9 cellular contexts compared by ENCODE assay signal in the genomic region with DNA sequence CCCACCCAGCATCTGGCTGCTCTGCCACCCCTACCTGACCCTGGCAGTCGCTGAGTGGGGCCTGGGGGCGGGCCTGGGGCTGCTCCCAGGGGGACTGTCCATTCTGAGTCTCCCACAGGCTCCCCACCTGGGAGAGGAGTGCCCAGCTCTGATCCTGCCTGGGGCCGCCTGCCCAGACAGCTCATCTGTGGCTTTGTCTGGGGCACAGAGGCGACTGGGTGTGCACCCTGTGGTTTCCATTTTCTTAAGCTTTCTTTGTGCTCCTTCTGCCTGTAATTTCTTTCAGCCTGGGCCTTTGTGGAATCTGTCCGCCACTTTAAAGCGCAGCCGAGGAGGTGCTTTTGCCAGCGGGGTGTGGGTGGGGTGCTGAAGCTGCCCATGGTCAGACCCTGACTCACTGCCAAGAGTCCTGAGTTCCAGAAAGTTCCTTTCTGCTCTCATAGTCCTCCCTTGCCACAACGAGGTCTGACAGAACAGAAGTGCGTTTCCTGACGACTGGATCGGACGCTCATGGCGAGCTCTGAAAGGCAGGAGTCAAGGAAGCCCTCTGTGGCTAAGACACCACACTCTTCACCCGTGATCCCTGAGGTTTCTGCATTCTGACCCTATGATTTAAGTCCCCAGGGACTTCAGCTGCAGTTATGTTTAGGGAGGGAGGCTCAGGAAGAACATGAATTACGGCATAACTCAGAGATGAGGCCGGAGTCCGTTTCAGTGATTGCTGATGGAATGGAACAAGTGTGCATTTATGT.
A peak's percentile ranks its signal among the peaks of the same experiment; 100 is the strongest.
DNase-seq lines count a peak whose midpoint lies in the region; ATAC-seq and TF ChIP-seq lines count a peak whose summit lies in the region.
"Had no signal": no experiment of that assay in that cellular context is flagged by ENCODE, and none has a peak within 500 bp of the region (broad histone marks: within the 10 kb centered on the region; RNA-seq: fewer than 3 reads in every experiment).

No MANE protein-coding gene starts in this region.

- POLR2A ChIA-PET in HEK293 (lab: Yijun Ruan, JAX) (interaction anchor here (0.5 kb wide), 1 partner anchor 938 kb away, joined by 4 read pairs; no protein-coding TSS in a partner anchor), WTC11 (lab: Charles Lee) (no interaction called here)

- TF ChIP-seq CTCF in HEK293 (tag by site-specific recombination; IDR thresholded peaks at IDR 0.05) (no peak), WTC11 (IDR thresholded peaks at IDR 0.05) (no peak)

- H3K4me3 Mint-ChIP-seq in WTC11 = no peak overlapping the region

- no peaks in the 10 kb centered on the region for H3K27me3 Mint-ChIP-seq in WTC11 (ENCODE audit: low read depth)

- CTCF ChIA-PET in HEK293 (lab: Yijun Ruan, JAX) = interaction anchor here (0.7 to 1.5 kb wide), 6 partner anchors 35 to 320 kb away, joined by 3 to 6 read pairs (median 3); no protein-coding TSS in a partner anchor
- CTCF ChIA-PET in WTC11 (lab: Charles Lee) = interaction anchor here (0.6 to 1.8 kb wide), 12 partner anchors 10 to 1085 kb away, joined by 3 to 12 read pairs (median 4); no protein-coding TSS in a partner anchor

- no peak overlapping the region for H3K4me3 ChIP-seq in HEK293 (ENCODE audit: low read depth, low read length)
- no peak overlapping the region for H3K4me3 ChIP-seq in right cardiac atrium (ENCODE audit: low read length)

- H3K36me3 Mint-ChIP-seq in WTC11 = no peaks in the 10 kb centered on the region

- H3K27ac ChIP-seq in HEK293 (ENCODE audit: extremely low read depth, low read depth, low read length) (no peak overlapping the region), right cardiac atrium (ENCODE audit: low read length) (no peak overlapping the region)

- ATAC-seq in WTC11 (peak; percentile 43), right cardiac atrium (peak; percentile 6 to 12), GM21367 (IDR thresholded peaks at IDR 0.05; ENCODE audit: unreplicated experiment) (no peak), GM21528 (IDR thresholded peaks at IDR 0.05; ENCODE audit: low FRiP score, unreplicated experiment) (no peak)

- no peak for DNase-seq in WTC11 (ENCODE audit: low spot score)
- peak in 1 of 3 donors; percentile 65 for DNase-seq in right cardiac atrium
- peak; percentile 71 for DNase-seq in smooth muscle cell of the brain vasculature (ENCODE audit: low read depth, low spot score)
- no peak for DNase-seq in middle frontal gyrus (ENCODE audit: extremely low spot score, low spot score)
- DNase-seq in OCI-M2 (lab: John Stamatoyannopoulos, UW; ENCODE audit: unreplicated experiment) = no peak
- DNase-seq: GOT3 had no signal

- no peaks in the 10 kb centered on the region for H3K27me3 ChIP-seq in right cardiac atrium (ENCODE audit: control insufficient read depth, insufficient read depth)

- intact Hi-C loops in right cardiac atrium (cut with DNase I) = no loop called here

- no peaks in the 10 kb centered on the region for H3K9me3 Mint-ChIP-seq in WTC11

- WGBS in right cardiac atrium = 51% methylated on average over 18 of the region's 18 CpGs

- H3K27ac Mint-ChIP-seq in WTC11 = peak overlapping the region; percentile 25

- H3K9me3 ChIP-seq in HEK293 (ENCODE audit: control insufficient read depth, insufficient read depth, low read depth, low read length) (no peaks in the 10 kb centered on the region), right cardiac atrium (ENCODE audit: control insufficient read depth, low read length) (no peaks in the 10 kb centered on the region)

- peaks cover 41% of the 10 kb centered on the region for H3K4me1 Mint-ChIP-seq in WTC11

- H3K4me1 ChIP-seq in HEK293 (ENCODE audit: control insufficient read depth, insufficient read depth, low read length) = no peaks in the 10 kb centered on the region
- peaks cover 18% of the 10 kb centered on the region for H3K4me1 ChIP-seq in right cardiac atrium (ENCODE audit: control insufficient read depth, insufficient read depth, low read length)

- peaks cover 0 to 3% of the 10 kb centered on the region in 2 experiments; a peak in 1 of 3 replicates for H3K36me3 ChIP-seq in HEK293 (ENCODE audit: control insufficient read depth in 2 of 2, insufficient read depth in 1 of 2, low read length in 2 of 2)

TF ChIP-seq in HEK293, 187 proteins besides CTCF, POLR2A, EP300 and RAD21 (continues in another document):
- TF ChIP-seq ZEB2 (tag by site-specific recombination; IDR thresholded peaks at IDR 0.05) (no peak), ZNF585B (tag by site-specific recombination; IDR thresholded peaks at IDR 0.05) (no peak), ZNF707 (tag by site-specific recombination; IDR thresholded peaks at IDR 0.05) (no peak), ZIC2 (tag by site-specific recombination; IDR thresholded peaks at IDR 0.05) (peak; percentile 69), ZNF571 (tag by site-specific recombination; IDR thresholded peaks at IDR 0.05) (no peak), ZNF600 (tag by site-specific recombination; IDR thresholded peaks at IDR 0.05) (0 out of 2 replicates have a peak, but pooled peaks have one; percentile 14)
- TF ChIP-seq, protein P1, sequence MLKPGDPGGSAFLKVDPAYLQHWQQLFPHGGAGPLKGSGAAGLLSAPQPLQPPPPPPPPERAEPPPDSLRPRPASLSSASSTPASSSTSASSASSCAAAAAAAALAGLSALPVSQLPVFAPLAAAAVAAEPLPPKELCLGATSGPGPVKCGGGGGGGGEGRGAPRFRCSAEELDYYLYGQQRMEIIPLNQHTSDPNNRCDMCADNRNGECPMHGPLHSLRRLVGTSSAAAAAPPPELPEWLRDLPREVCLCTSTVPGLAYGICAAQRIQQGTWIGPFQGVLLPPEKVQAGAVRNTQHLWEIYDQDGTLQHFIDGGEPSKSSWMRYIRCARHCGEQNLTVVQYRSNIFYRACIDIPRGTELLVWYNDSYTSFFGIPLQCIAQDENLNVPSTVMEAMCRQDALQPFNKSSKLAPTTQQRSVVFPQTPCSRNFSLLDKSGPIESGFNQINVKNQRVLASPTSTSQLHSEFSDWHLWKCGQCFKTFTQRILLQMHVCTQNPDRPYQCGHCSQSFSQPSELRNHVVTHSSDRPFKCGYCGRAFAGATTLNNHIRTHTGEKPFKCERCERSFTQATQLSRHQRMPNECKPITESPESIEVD (tag by site-specific recombination; IDR thresholded peaks at IDR 0.05) = no peak
- TF ChIP-seq, protein P2, sequence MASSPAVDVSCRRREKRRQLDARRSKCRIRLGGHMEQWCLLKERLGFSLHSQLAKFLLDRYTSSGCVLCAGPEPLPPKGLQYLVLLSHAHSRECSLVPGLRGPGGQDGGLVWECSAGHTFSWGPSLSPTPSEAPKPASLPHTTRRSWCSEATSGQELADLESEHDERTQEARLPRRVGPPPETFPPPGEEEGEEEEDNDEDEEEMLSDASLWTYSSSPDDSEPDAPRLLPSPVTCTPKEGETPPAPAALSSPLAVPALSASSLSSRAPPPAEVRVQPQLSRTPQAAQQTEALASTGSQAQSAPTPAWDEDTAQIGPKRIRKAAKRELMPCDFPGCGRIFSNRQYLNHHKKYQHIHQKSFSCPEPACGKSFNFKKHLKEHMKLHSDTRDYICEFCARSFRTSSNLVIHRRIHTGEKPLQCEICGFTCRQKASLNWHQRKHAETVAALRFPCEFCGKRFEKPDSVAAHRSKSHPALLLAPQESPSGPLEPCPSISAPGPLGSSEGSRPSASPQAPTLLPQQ (tag by site-specific recombination; IDR thresholded peaks at IDR 0.05) = 0 out of 2 replicates have a peak, but pooled peaks have one; percentile 21

TF ChIP-seq in WTC11, 78 proteins besides CTCF, POLR2A, EP300 and RAD21 (continues in another document):
- TF ChIP-seq, protein P3, sequence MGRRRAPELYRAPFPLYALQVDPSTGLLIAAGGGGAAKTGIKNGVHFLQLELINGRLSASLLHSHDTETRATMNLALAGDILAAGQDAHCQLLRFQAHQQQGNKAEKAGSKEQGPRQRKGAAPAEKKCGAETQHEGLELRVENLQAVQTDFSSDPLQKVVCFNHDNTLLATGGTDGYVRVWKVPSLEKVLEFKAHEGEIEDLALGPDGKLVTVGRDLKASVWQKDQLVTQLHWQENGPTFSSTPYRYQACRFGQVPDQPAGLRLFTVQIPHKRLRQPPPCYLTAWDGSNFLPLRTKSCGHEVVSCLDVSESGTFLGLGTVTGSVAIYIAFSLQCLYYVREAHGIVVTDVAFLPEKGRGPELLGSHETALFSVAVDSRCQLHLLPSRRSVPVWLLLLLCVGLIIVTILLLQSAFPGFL (CRISPR knock-in tag; IDR thresholded peaks at IDR 0.05; ENCODE audit: borderline replicate concordance) = no peak
- TF ChIP-seq, protein P4, sequence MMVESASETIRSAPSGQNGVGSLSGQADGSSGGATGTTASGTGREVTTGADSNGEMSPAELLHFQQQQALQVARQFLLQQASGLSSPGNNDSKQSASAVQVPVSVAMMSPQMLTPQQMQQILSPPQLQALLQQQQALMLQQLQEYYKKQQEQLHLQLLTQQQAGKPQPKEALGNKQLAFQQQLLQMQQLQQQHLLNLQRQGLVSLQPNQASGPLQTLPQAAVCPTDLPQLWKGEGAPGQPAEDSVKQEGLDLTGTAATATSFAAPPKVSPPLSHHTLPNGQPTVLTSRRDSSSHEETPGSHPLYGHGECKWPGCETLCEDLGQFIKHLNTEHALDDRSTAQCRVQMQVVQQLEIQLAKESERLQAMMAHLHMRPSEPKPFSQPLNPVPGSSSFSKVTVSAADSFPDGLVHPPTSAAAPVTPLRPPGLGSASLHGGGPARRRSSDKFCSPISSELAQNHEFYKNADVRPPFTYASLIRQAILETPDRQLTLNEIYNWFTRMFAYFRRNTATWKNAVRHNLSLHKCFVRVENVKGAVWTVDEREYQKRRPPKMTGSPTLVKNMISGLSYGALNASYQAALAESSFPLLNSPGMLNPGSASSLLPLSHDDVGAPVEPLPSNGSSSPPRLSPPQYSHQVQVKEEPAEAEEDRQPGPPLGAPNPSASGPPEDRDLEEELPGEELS (CRISPR knock-in tag; IDR thresholded peaks at IDR 0.05) = no peak
- TF ChIP-seq CBFB (CRISPR knock-in tag; IDR thresholded peaks at IDR 0.05; ENCODE audit: low read depth) = no peak
- no peak for TF ChIP-seq SMAD4 (CRISPR knock-in tag; IDR thresholded peaks at IDR 0.05)
- no peak for TF ChIP-seq RELA (CRISPR knock-in tag; IDR thresholded peaks at IDR 0.05; ENCODE audit: borderline replicate concordance)
- no peak for TF ChIP-seq NR1H2 (CRISPR knock-in tag; IDR thresholded peaks at IDR 0.05)
- TF ChIP-seq, protein P5, sequence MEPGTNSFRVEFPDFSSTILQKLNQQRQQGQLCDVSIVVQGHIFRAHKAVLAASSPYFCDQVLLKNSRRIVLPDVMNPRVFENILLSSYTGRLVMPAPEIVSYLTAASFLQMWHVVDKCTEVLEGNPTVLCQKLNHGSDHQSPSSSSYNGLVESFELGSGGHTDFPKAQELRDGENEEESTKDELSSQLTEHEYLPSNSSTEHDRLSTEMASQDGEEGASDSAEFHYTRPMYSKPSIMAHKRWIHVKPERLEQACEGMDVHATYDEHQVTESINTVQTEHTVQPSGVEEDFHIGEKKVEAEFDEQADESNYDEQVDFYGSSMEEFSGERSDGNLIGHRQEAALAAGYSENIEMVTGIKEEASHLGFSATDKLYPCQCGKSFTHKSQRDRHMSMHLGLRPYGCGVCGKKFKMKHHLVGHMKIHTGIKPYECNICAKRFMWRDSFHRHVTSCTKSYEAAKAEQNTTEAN (CRISPR knock-in tag; IDR thresholded peaks at IDR 0.05) = no peak
- TF ChIP-seq ZNF263 (CRISPR knock-in tag; IDR thresholded peaks at IDR 0.05; ENCODE audit: low read depth) = no peak
- no peak for TF ChIP-seq GTF2I (CRISPR knock-in tag; conservative IDR thresholded peaks at IDR 0.05)

Comparison
In these comparisons a context has a peak if more than half of its experiments do, and no peak if none do; other contexts are left out.
1. ATAC-seq: peak in WTC11 (single experiment) and right cardiac atrium (2 of 2); none in GM21367 (single experiment) and GM21528 (single experiment).